ENCODE assay signal across 8 cellular contexts in genomic region chr15:59247364-59247763, GRCh38. TPM values are rescaled to one million over a fixed set of nuclear protein-coding genes. Genes with fewer than 3 reads are reported as not detected.
A peak's percentile ranks its signal among the peaks of the same experiment; 100 is the strongest.
DNase-seq lines count a peak whose midpoint lies in the region; ATAC-seq and TF ChIP-seq lines count a peak whose summit lies in the region.

No MANE protein-coding gene starts in this region.

- DNase-seq in CD8-positive, alpha-beta memory T cell = peak; percentile 12 to 53 (median 36)
- DNase-seq in HL-60 (ENCODE audit: low read depth in 1 of 2, low spot score in 1 of 2) (peak; percentile 21 to 44), RWPE1 (ENCODE audit: low spot score) (peak; percentile 35), head of caudate nucleus (peak; percentile 22 to 89 (median 71)), psoas muscle (peak in 1 of 2 donors; percentile 54)
- DNase-seq in activated naive CD4-positive, alpha-beta T cell treated with anti-CD3 and anti-CD28 coated beads for 36 hours = peak; percentile 71

- no peaks in the 10 kb centered on the region for H3K27me3 ChIP-seq in CD8-positive, alpha-beta memory T cell (ENCODE audit: insufficient read depth, low read length, poor library complexity, severe bottlenecking)
- H3K27me3 ChIP-seq in HL-60 (ENCODE audit: insufficient read depth, poor library complexity, severe bottlenecking) = no peaks in the 10 kb centered on the region
- H3K27me3 ChIP-seq in psoas muscle (ENCODE audit: insufficient read depth in 3 of 3, low read length in 2 of 3) = no peaks in the 10 kb centered on the region

- no peak overlapping the region for H3K27ac ChIP-seq in CD8-positive, alpha-beta memory T cell (ENCODE audit: low read depth, low read length)
- H3K27ac ChIP-seq in HL-60 (replicated peaks) (no peak overlapping the region), RWPE1 (no peak overlapping the region), psoas muscle (no peak overlapping the region)

- peaks cover 0 to 2% of the 10 kb centered on the region in 2 donors for H3K27me3 Mint-ChIP-seq in CD8-positive, alpha-beta memory T cell
- no peaks in the 10 kb centered on the region for H3K27me3 Mint-ChIP-seq in activated naive CD4-positive, alpha-beta T cell treated with anti-CD3 and anti-CD28 coated beads for 36 hours (ENCODE audit: low read depth)

- H3K36me3 Mint-ChIP-seq in CD8-positive, alpha-beta memory T cell = no peaks in the 10 kb centered on the region
- H3K36me3 Mint-ChIP-seq in activated naive CD4-positive, alpha-beta T cell treated with anti-CD3 and anti-CD28 coated beads for 36 hours (ENCODE audit: low read depth) = no peaks in the 10 kb centered on the region

- no peak overlapping the region for H3K27ac Mint-ChIP-seq in CD8-positive, alpha-beta memory T cell
- no peak overlapping the region for H3K27ac Mint-ChIP-seq in activated naive CD4-positive, alpha-beta T cell treated with anti-CD3 and anti-CD28 coated beads for 36 hours

- no peak overlapping the region for H3K4me3 Mint-ChIP-seq in CD8-positive, alpha-beta memory T cell
- no peak overlapping the region for H3K4me3 Mint-ChIP-seq in activated naive CD4-positive, alpha-beta T cell treated with anti-CD3 and anti-CD28 coated beads for 36 hours

- H3K4me1 ChIP-seq in CD8-positive, alpha-beta memory T cell (ENCODE audit: insufficient read depth, low read length) = no peaks in the 10 kb centered on the region
- H3K4me1 ChIP-seq in psoas muscle = no peaks in the 10 kb centered on the region

- H3K4me1 Mint-ChIP-seq in CD8-positive, alpha-beta memory T cell = peaks cover 0 to 3% (median 0%) of the 10 kb centered on the region in 3 donors
- H3K4me1 Mint-ChIP-seq in activated naive CD4-positive, alpha-beta T cell treated with anti-CD3 and anti-CD28 coated beads for 36 hours (ENCODE audit: low read depth) = no peaks in the 10 kb centered on the region

- CTCF ChIA-PET in CD8-positive, alpha-beta memory T cell (lab: Charles Lee) = interaction anchor here (0.5 to 2.6 kb wide), 4 partner anchors 8 to 282 kb away, joined by 3 to 7 read pairs (median 5); no protein-coding TSS in a partner anchor
- CTCF ChIA-PET in RWPE1 (lab: Yijun Ruan, JAX) = interaction anchor here (0.6 to 2.4 kb wide), 13 partner anchors 9 to 257 kb away, joined by 3 to 8 read pairs (median 4); no protein-coding TSS in a partner anchor
- CTCF ChIA-PET in activated naive CD4-positive, alpha-beta T cell treated with anti-CD3 and anti-CD28 coated beads for 36 hours (lab: Charles Lee) = interaction anchor here (0.6 to 2.4 kb wide), 6 partner anchors 8 to 316 kb away, joined by 3 to 21 read pairs (median 4); no protein-coding TSS in a partner anchor

- no peaks in the 10 kb centered on the region for H3K36me3 ChIP-seq in CD8-positive, alpha-beta memory T cell (ENCODE audit: insufficient read depth, low read length)
- no peaks in the 10 kb centered on the region for H3K36me3 ChIP-seq in psoas muscle (ENCODE audit: insufficient read depth in 1 of 2, low read depth in 1 of 2)

- ATAC-seq in psoas muscle (peak; percentile 51 to 74 (median 68)), HG03469 (IDR thresholded peaks at IDR 0.05; ENCODE audit: unreplicated experiment) (no peak), HG02610 (IDR thresholded peaks at IDR 0.05; ENCODE audit: unreplicated experiment) (no peak)

- intact Hi-C loops in activated naive CD4-positive, alpha-beta T cell treated with anti-CD3 and anti-CD28 coated beads for 36 hours (cut with micrococcal nuclease) = loop anchor here (1.0 to 5.0 kb wide), 3 partner anchors 246 to 281 kb away; no protein-coding TSS in a partner anchor
- intact Hi-C loops in head of caudate nucleus (cut with DNase I) = loop anchor here (10.0 kb wide), 1 partner anchor 247 kb away; no protein-coding TSS in a partner anchor
- intact Hi-C loops in psoas muscle (cut with DNase I) = loop anchor here (2.0 to 10.0 kb wide), 4 partner anchors 125 to 250 kb away; partner anchors contain the start of gene MYO1E (in 2 of the 2)

- TF ChIP-seq CTCF in HL-60 (IDR thresholded peaks at IDR 0.05; ENCODE audit: insufficient read depth, low read length) = peak; percentile 54
- TF ChIP-seq CTCF in RWPE1 (conservative IDR thresholded peaks at IDR 0.05; ENCODE audit: low read depth) = peak; percentile 60
- TF ChIP-seq CTCF in psoas muscle (IDR thresholded peaks at IDR 0.05) = peak; percentile 61

- 13 to 52% (median 44%) methylated on average over 2 of the region's 2 CpGs for WGBS in psoas muscle, 3 donors

- H3K9me3 ChIP-seq in CD8-positive, alpha-beta memory T cell (ENCODE audit: low read length) = no peaks in the 10 kb centered on the region
- no peaks in the 10 kb centered on the region for H3K9me3 ChIP-seq in psoas muscle

- POLR2A ChIA-PET in CD8-positive, alpha-beta memory T cell (lab: Charles Lee) = no interaction called here
- POLR2A ChIA-PET in RWPE1 (lab: Yijun Ruan, JAX; ENCODE audit: low non-redundant PET) = interaction anchor here (0.6 kb wide), 1 partner anchor 209 kb away, joined by 3 read pairs; no protein-coding TSS in a partner anchor

- no peaks in the 10 kb centered on the region for H3K9me3 Mint-ChIP-seq in CD8-positive, alpha-beta memory T cell
- no peaks in the 10 kb centered on the region for H3K9me3 Mint-ChIP-seq in activated naive CD4-positive, alpha-beta T cell treated with anti-CD3 and anti-CD28 coated beads for 36 hours

- H3K4me3 ChIP-seq in CD8-positive, alpha-beta memory T cell (ENCODE audit: low read length) = no peak overlapping the region
- H3K4me3 ChIP-seq in HL-60 (replicated peaks; ENCODE audit: insufficient read depth, low read length) (no peak overlapping the region), psoas muscle (no peak overlapping the region)

RNA-seq across cellular contexts. Expression of gene LDHAL6B, which starts 40.7 kb away (rescaled TPM):
- total RNA-seq in CD8-positive, alpha-beta memory T cell = not detected
- polyA plus RNA-seq in CD8-positive, alpha-beta memory T cell = not detected
- total RNA-seq in activated naive CD4-positive, alpha-beta T cell treated with anti-CD3 and anti-CD28 coated beads for 36 hours = not detected
- not detected for total RNA-seq in psoas muscle
- under 1 TPM in 2 of 3 donors, not detected in 1; 0.06 TPM for polyA plus RNA-seq in psoas muscle

Comparison
In these comparisons a context has a peak if more than half of its experiments do, and no peak if none do; other contexts are left out.
1. ATAC-seq: peak in psoas muscle (4 of 4); none in HG03469 (single experiment) and HG02610 (single experiment).
2. Peak in every context shown above with its lines, with median percentiles within 50 percentile points of each other: CTCF ChIP-seq.